Comparison of ENCODE assay signal across 13 cellular contexts in the genomic region with DNA sequence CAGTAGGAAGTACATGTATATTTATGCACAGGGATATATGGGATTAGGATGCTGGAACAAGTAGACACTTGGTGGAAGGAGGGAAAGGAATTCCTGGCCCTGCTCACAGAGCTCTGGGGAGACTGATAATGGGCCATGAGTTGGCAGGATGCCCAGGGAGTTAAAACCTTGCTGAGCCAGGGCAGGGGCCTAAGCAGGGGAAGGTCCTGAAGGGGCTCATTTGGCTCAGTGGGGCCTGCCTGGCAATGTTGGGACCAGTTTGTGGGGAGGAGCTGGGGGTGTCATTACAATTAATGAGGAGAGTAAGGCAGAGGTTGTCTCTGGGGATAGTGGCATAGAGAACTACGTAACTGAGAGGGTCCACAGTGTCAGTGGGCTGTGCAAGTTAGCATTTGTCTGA.
A peak's percentile ranks its signal among the peaks of the same experiment; 100 is the strongest.
DNase-seq lines count a peak whose midpoint lies in the region; ATAC-seq, FAIRE-seq and TF ChIP-seq lines count a peak whose summit lies in the region.
"Had no signal": no experiment of that assay in that cellular context is flagged by ENCODE, and none has a peak within 500 bp of the region (broad histone marks: within the 10 kb centered on the region; RNA-seq: fewer than 3 reads in every experiment).

No MANE protein-coding gene starts in this region.

- H3K4me1 Mint-ChIP-seq in activated T-helper 17 cell treated with anti-CD3 and anti-CD28 coated beads, Interleukin-2, amount 50 U/mL, for 72 hours, result no peaks in the 10 kb centered on the region
- H3K4me1 Mint-ChIP-seq: GM23338 had no signal

- no peak overlapping the region for H3K4me3 Mint-ChIP-seq in activated T-helper 17 cell treated with anti-CD3 and anti-CD28 coated beads, Interleukin-2, amount 50 U/mL, for 72 hours
- H3K4me3 Mint-ChIP-seq: GM23338 had no signal

- H3K27ac Mint-ChIP-seq in activated T-helper 17 cell treated with anti-CD3 and anti-CD28 coated beads, Interleukin-2, amount 50 U/mL, for 72 hours, result no peak overlapping the region
- H3K27ac Mint-ChIP-seq: GM23338 had no signal

- peaks cover 3% of the 10 kb centered on the region for H3K27me3 Mint-ChIP-seq in activated T-helper 17 cell treated with anti-CD3 and anti-CD28 coated beads, Interleukin-2, amount 50 U/mL, for 72 hours

- peak; percentile 23 for FAIRE-seq in bronchial epithelial cell (lab: Jason Lieb, UNC)

- no peak for TF ChIP-seq CTCF in bronchial epithelial cell (IDR thresholded peaks at IDR 0.05; ENCODE audit: insufficient read depth, low read length, severe bottlenecking)

- no peaks in the 10 kb centered on the region for H3K36me3 Mint-ChIP-seq in activated T-helper 17 cell treated with anti-CD3 and anti-CD28 coated beads, Interleukin-2, amount 50 U/mL, for 72 hours (ENCODE audit: low read depth)

- H3K36me3 ChIP-seq in bronchial epithelial cell (ENCODE audit: control insufficient read depth, insufficient read depth, low read length), result no peaks in the 10 kb centered on the region
- H3K36me3 ChIP-seq: Peyer's patch, tibial nerve had no signal

- no peaks in the 10 kb centered on the region for H3K9me3 Mint-ChIP-seq in activated T-helper 17 cell treated with anti-CD3 and anti-CD28 coated beads, Interleukin-2, amount 50 U/mL, for 72 hours
- H3K9me3 Mint-ChIP-seq: GM23338 had no signal

- H3K4me3 ChIP-seq in bronchial epithelial cell (ENCODE audit: low read depth, low read length), result no peak overlapping the region
- H3K4me3 ChIP-seq: GM23338, Peyer's patch, skin epidermis, tibial nerve had no signal

- peak; percentile 6 to 8 for DNase-seq in NCI-H2081 (lab: John Stamatoyannopoulos, UW)
- DNase-seq in NCI-H2081 treated with DMSO at 0.1 percent for 48 hours (lab: John Stamatoyannopoulos, UW), result no peak
- DNase-seq in NCI-H2227 treated with DMSO at 0.1 percent for 48 hours (lab: John Stamatoyannopoulos, UW), result peak; percentile 79
- DNase-seq in bronchial epithelial cell (ENCODE audit: low read depth), result no peak
- peak; percentile 5 for DNase-seq in myocyte (ENCODE audit: low read depth)
- DNase-seq in activated naive CD4-positive, alpha-beta T cell treated with anti-CD3 and anti-CD28 coated beads, Interleukin-2, amount 50 U/mL, for 16 hours, result no peak
- no peak for DNase-seq in epidermal melanocyte (ENCODE audit: insufficient read length, low spot score)
- DNase-seq: activated gamma-delta T cell, Peyer's patch had no signal

- no peak for ATAC-seq in activated T-helper 17 cell treated with anti-CD3 and anti-CD28 coated beads, Interleukin-2, amount 50 U/mL, for 72 hours (replicated peaks)
- ATAC-seq: GM23338 had no signal

- no peaks in the 10 kb centered on the region for H3K27me3 ChIP-seq in bronchial epithelial cell (ENCODE audit: control insufficient read depth, insufficient read depth, low read length)
- H3K27me3 ChIP-seq: Peyer's patch, tibial nerve had no signal

Comparison
In these comparisons a context has a peak if more than half of its experiments do, and no peak if none do; other contexts are left out.
1. DNase-seq: peak in NCI-H2081 (2 of 2), NCI-H2227 treated with DMSO at 0.1 percent for 48 hours (single experiment) and myocyte (single experiment); none in NCI-H2081 treated with DMSO at 0.1 percent for 48 hours (single experiment), bronchial epithelial cell (single experiment), activated naive CD4-positive, alpha-beta T cell treated with anti-CD3 and anti-CD28 coated beads, Interleukin-2, amount 50 U/mL, for 16 hours (single experiment) and epidermal melanocyte (single experiment).